2 cellular contexts compared by ENCODE assay signal in genomic region chr16:31107465-31107867, GRCh38.
A peak's percentile ranks its signal among the peaks of the same experiment; 100 is the strongest.
TF ChIP-seq lines count a peak whose summit lies in the region.

No MANE protein-coding gene starts in this region.

TF ChIP-seq in A549, 52 proteins besides CTCF, POLR2A, EP300 and RAD21:
- no peak for TF ChIP-seq HMGXB4 (CRISPR knock-in tag; IDR thresholded peaks at IDR 0.05; ENCODE audit: borderline replicate concordance)
- no peak for TF ChIP-seq PHF8 (IDR thresholded peaks at IDR 0.05; ENCODE audit: borderline replicate concordance, low read depth)
- no peak for TF ChIP-seq ATOH8 (CRISPR knock-in tag; IDR thresholded peaks at IDR 0.05; ENCODE audit: low read depth)

TF ChIP-seq in K562, 482 proteins besides CTCF, POLR2A, EP300 and RAD21:
- TF ChIP-seq, protein P1, sequence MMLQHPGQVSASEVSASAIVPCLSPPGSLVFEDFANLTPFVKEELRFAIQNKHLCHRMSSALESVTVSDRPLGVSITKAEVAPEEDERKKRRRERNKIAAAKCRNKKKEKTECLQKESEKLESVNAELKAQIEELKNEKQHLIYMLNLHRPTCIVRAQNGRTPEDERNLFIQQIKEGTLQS (IDR thresholded peaks at IDR 0.05): no peak
- TF ChIP-seq, protein P1 (CRISPR knock-in tag; conservative IDR thresholded peaks at IDR 0.05): no peak
- 0 out of 2 replicates have a peak, but pooled peaks have one; percentile 3 for TF ChIP-seq EP400 (IDR thresholded peaks at IDR 0.05)
